Comparison of ENCODE assay signal across 8 cellular contexts in the genomic region with DNA sequence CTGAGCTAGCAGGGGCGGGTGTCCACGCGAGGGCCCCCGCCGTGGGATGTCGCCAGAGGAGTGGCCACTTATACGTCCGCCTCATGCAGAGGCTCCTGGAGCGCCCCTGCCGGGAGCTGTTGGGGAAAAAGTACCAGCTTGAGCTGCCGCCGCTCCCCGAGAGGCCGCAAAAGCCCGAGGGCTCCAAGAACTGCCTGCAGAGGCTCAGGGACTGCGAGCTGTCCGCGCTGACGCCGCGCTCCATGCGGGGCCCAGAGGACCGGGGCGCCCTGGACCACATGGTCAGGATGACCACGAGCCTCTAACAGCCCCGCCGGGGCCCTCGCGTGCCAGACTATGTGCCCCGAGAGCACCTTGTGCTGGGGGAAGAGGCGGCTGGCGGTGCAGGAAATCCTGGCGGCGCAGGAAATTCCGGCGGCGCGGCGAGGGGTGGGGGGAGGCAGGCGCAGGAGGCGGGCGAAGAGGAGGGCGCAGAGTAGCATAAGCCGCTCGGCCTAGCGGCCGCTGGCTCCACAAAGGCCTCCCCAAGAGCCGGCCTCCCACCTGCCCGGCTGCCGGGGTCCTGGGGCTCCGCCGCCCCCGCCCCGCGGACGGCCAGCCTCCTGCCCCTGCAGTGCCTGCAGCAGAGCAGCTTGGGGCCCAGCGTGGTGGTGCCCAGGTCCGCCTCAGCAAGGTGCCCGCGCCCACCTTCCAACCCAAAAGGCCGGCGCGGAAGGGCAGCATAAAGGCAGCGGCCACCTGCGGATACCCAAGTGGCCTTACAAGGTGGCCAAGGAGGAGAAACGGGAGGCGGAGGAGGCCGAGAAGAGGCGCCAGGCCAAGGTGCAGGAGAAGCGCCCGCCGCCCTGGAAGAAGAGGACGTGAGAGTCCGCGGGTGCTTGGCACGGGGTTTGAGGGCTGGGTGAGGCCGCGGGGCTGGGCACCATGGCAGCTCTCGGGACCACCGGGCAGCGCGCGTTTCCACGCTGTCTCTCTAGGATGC. TPM values are rescaled to one million over a fixed set of nuclear protein-coding genes. Genes with fewer than 3 reads are reported as not detected.
A peak's percentile ranks its signal among the peaks of the same experiment; 100 is the strongest.
DNase-seq lines count a peak whose midpoint lies in the region; ATAC-seq and TF ChIP-seq lines count a peak whose summit lies in the region.

No MANE protein-coding gene starts in this region.

- H3K4me1 ChIP-seq in H9 (ENCODE audit: insufficient read depth, low read length), result peaks cover 2% of the 10 kb centered on the region; the same call in 1 of the 2 replicates

- no peak overlapping the region for H2AK5ac ChIP-seq in H9 (ENCODE audit: insufficient read length, low read length)

- peak overlapping the region; percentile 66 for H3K4me3 ChIP-seq in choroid plexus epithelial cell (ENCODE audit: low read depth, low read length)

- no peak overlapping the region for H2BK5ac ChIP-seq in H9 (ENCODE audit: insufficient read length, low read length)

- H3K4me3 Mint-ChIP-seq in H9, result no peak overlapping the region

- H3K56ac ChIP-seq in H9 (ENCODE audit: insufficient read length, low read depth, low read length), result no peak overlapping the region

- no peak overlapping the region for H2AFZ ChIP-seq in H9 (ENCODE audit: low read length)

- H3K79me2 ChIP-seq in H9 (ENCODE audit: insufficient read depth, low read length), result no peaks in the 10 kb centered on the region

- H3K4ac ChIP-seq in H9 (ENCODE audit: low read depth, low read length), result no peak overlapping the region

- H2BK20ac ChIP-seq in H9 (ENCODE audit: low read depth, low read length, poor library complexity, severe bottlenecking), result no peak overlapping the region

- no peak overlapping the region for H3K27ac ChIP-seq in H9 (ENCODE audit: insufficient read length, low read depth, low read length)

- H3K27ac Mint-ChIP-seq in H9, result no peak overlapping the region

- H3K18ac ChIP-seq in H9 (ENCODE audit: insufficient read length, low read depth, low read length), result no peak overlapping the region

- H2BK15ac ChIP-seq in H9 (ENCODE audit: low read depth, low read length), result no peak overlapping the region

- H3K36me3 Mint-ChIP-seq in H9 (ENCODE audit: insufficient read depth in 1 of 3, low read depth in 3 of 3), result no peaks in the 10 kb centered on the region

- TF ChIP-seq CTCF in choroid plexus epithelial cell (conservative IDR thresholded peaks at IDR 0.05; ENCODE audit: low read depth, low read length) (peak; percentile 49), H9 (conservative IDR thresholded peaks at IDR 0.05) (no peak)

- H2BK12ac ChIP-seq in H9 (ENCODE audit: insufficient read length, low read depth, low read length), result no peak overlapping the region

- H3K79me1 ChIP-seq in H9 (ENCODE audit: insufficient read depth, low read depth, low read length, poor library complexity, severe bottlenecking), result no peaks in the 10 kb centered on the region

- WGBS in H9 (ENCODE audit: extremely low coverage, insufficient read length, low lambda C conversion rate), result no CpG with 5 or more reads among the region's 84 CpGs

- peaks cover 0 to 11% of the 10 kb centered on the region in 2 experiments; a peak in 2 of 4 replicates for H3K4me1 Mint-ChIP-seq in H9

- no peak overlapping the region for H2BK120ac ChIP-seq in H9 (ENCODE audit: low read depth, low read length, poor library complexity, severe bottlenecking)

- H3K4me2 ChIP-seq in H9 (ENCODE audit: insufficient read depth, insufficient read length, low read length), result no peak overlapping the region

- H3K27me3 Mint-ChIP-seq in H9 (ENCODE audit: low read depth), result peaks cover 13% of the 10 kb centered on the region

- H3K14ac ChIP-seq in H9 (ENCODE audit: insufficient read depth, low read length), result no peak overlapping the region

- DNase-seq in DMS 273 (lab: John Stamatoyannopoulos, UW; ENCODE audit: unreplicated experiment) (peak; percentile 89), NCI-H1092 treated with DMSO at 0.1 percent for 48 hours (lab: John Stamatoyannopoulos, UW) (peak; percentile 48), choroid plexus epithelial cell (ENCODE audit: low read depth) (peak; percentile 70), medulla oblongata (ENCODE audit: extremely low spot score) (peak; percentile 72), H9 (no peak)
- peak; percentile 24 to 59 for DNase-seq in activated CD4-positive, alpha-beta T cell treated with anti-CD3 and anti-CD28 coated beads for 24 hours (ENCODE audit: low read depth in 2 of 2)
- peak; percentile 8 to 19 for DNase-seq in stimulated activated CD8-positive, alpha-beta memory T cell treated with anti-CD3 and anti-CD28 coated beads, Interleukin-4, amount 100 ng/mL, for 4 hours (ENCODE audit: low read depth in 2 of 2, low spot score in 1 of 2)

- H4K8ac ChIP-seq in H9 (replicated peaks; ENCODE audit: insufficient read length, low read depth, low read length), result no peak overlapping the region

- no peaks in the 10 kb centered on the region for H3K27me3 ChIP-seq in H9 (ENCODE audit: insufficient read depth, low read length)

- no peak overlapping the region for H4K91ac ChIP-seq in H9 (ENCODE audit: insufficient read length, low read depth, low read length)

- no peak overlapping the region for H3T11ph ChIP-seq in H9 (ENCODE audit: low read length)

- ATAC-seq in GM21528 (IDR thresholded peaks at IDR 0.05; ENCODE audit: low FRiP score, unreplicated experiment), result peak; percentile 72

- peaks cover 0 to 51% of the 10 kb centered on the region in 2 experiments; a peak in 2 of 5 replicates for H3K9me3 Mint-ChIP-seq in H9

- no peak overlapping the region for H3K9ac ChIP-seq in H9 (ENCODE audit: extremely low read depth, insufficient read length, low read length)

- no peaks in the 10 kb centered on the region for H3K9me3 ChIP-seq in H9 (ENCODE audit: control insufficient read depth, low read depth, low read length)

- H3K23ac ChIP-seq in H9 (ENCODE audit: insufficient read length, low read depth, low read length), result no peak overlapping the region

- no peak overlapping the region for H4K5ac ChIP-seq in H9 (ENCODE audit: insufficient read length, low read depth, low read length)

- no peaks in the 10 kb centered on the region for H3K23me2 ChIP-seq in H9 (ENCODE audit: insufficient read length, low read depth, low read length, poor library complexity, severe bottlenecking)

- H4K20me1 ChIP-seq in H9 (ENCODE audit: control insufficient read depth, insufficient read depth, insufficient read length), result no peaks in the 10 kb centered on the region

RNA-seq across cellular contexts. Expression of a gene that starts 42.1 kb away (rescaled TPM):
- total RNA-seq in H9 (2021), result not detected in 2 replicates
